1 cellular context compared by ENCODE assay signal in the genomic region with DNA sequence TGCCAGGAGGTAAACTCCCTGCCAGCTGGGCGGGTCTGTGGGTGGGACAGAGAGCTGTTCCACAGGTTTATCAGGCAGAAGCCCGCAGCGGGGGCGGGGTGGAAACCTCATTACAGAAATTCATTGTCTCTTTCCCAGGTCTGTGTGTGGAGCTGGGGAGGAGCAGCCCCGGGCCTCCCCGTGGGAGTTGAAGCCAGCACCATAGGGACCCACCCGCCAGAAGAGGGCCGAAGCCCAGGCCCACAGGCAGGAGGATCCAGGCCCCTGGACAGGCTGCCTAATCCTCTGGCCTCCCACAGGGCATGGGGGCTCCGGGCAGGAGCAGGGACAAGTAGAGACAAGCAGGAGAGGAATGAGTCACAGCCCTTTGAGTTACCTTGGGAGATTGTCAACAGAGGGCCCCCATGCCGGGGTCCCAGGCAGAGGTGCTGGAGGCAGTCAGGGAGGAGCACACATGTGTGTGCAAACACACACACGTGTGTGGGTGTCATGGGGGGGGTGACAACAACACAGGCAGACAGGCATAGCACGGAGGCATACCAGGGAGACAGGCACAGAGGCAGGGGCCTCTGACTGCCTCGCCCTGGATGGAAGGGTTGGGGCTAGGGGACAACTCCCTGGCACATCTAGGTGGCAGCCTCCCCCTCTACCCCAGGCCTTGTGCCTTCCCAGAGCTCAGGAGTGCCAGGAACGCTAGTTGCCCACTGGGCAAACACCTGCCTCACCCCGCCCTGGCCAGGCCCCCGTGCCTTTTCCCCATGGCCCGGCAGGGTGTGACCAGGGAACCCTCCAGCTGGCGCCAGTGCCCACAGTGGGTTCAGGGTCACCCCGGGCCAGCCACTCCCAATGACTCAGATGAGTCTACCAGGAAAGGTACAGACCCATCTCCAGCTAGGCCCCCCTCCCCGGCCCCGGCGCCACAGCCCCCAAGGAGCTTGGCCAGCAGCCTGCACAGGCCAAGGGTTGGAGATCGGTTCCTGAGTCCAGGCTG.
A peak's percentile ranks its signal among the peaks of the same experiment; 100 is the strongest.
TF ChIP-seq lines count a peak whose summit lies in the region.

No MANE protein-coding gene starts in this region.

TF ChIP-seq in HEK293, 187 proteins besides CTCF, POLR2A, EP300 and RAD21 (continued from another document and continues in another):
- TF ChIP-seq, protein P1, sequence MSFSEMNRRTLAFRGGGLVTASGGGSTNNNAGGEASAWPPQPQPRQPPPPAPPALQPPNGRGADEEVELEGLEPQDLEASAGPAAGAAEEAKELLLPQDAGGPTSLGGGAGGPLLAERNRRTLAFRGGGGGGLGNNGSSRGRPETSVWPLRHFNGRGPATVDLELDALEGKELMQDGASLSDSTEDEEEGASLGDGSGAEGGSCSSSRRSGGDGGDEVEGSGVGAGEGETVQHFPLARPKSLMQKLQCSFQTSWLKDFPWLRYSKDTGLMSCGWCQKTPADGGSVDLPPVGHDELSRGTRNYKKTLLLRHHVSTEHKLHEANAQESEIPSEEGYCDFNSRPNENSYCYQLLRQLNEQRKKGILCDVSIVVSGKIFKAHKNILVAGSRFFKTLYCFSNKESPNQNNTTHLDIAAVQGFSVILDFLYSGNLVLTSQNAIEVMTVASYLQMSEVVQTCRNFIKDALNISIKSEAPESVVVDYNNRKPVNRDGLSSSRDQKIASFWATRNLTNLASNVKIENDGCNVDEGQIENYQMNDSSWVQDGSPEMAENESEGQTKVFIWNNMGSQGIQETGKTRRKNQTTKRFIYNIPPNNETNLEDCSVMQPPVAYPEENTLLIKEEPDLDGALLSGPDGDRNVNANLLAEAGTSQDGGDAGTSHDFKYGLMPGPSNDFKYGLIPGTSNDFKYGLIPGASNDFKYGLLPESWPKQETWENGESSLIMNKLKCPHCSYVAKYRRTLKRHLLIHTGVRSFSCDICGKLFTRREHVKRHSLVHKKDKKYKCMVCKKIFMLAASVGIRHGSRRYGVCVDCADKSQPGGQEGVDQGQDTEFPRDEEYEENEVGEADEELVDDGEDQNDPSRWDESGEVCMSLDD (tag by site-specific recombination; IDR thresholded peaks at IDR 0.05) = no peak
- TF ChIP-seq ZNF518A (tag by site-specific recombination; conservative IDR thresholded peaks at IDR 0.05; ENCODE audit: low read depth) = no peak
- TF ChIP-seq ZBTB17 (tag by site-specific recombination; IDR thresholded peaks at IDR 0.05) = peak; percentile 61
- TF ChIP-seq, protein P2, sequence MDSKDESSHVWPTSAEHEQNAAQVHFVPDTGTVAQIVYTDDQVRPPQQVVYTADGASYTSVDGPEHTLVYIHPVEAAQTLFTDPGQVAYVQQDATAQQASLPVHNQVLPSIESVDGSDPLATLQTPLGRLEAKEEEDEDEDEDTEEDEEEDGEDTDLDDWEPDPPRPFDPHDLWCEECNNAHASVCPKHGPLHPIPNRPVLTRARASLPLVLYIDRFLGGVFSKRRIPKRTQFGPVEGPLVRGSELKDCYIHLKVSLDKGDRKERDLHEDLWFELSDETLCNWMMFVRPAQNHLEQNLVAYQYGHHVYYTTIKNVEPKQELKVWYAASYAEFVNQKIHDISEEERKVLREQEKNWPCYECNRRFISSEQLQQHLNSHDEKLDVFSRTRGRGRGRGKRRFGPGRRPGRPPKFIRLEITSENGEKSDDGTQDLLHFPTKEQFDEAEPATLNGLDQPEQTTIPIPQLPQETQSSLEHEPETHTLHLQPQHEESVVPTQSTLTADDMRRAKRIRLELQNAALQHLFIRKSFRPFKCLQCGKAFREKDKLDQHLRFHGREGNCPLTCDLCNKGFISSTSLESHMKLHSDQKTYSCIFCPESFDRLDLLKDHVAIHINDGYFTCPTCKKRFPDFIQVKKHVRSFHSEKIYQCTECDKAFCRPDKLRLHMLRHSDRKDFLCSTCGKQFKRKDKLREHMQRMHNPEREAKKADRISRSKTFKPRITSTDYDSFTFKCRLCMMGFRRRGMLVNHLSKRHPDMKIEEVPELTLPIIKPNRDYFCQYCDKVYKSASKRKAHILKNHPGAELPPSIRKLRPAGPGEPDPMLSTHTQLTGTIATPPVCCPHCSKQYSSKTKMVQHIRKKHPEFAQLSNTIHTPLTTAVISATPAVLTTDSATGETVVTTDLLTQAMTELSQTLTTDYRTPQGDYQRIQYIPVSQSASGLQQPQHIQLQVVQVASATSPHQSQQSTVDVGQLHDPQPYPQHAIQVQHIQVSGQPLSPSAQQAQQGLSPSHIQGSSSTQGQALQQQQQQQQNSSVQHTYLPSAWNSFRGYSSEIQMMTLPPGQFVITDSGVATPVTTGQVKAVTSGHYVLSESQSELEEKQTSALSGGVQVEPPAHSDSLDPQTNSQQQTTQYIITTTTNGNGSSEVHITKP (tag by site-specific recombination; IDR thresholded peaks at IDR 0.05) = peak; percentile 49; the same call in 1 of the 2 replicates
- TF ChIP-seq ZNF544 (tag by site-specific recombination; IDR thresholded peaks at IDR 0.05) = no peak
- TF ChIP-seq KLF17 (tag by site-specific recombination; IDR thresholded peaks at IDR 0.05) = peak; percentile 80; the same call in 1 of the 2 replicates
- no peak for TF ChIP-seq ZNF626 (tag by site-specific recombination; IDR thresholded peaks at IDR 0.05)
- no peak for TF ChIP-seq ZNF558 (tag by site-specific recombination; IDR thresholded peaks at IDR 0.05)
- TF ChIP-seq KLF7 (tag by site-specific recombination; IDR thresholded peaks at IDR 0.05; ENCODE audit: borderline replicate concordance) = no peak
- TF ChIP-seq YY1 (tag by site-specific recombination; IDR thresholded peaks at IDR 0.05) = no peak
- TF ChIP-seq RBAK (tag by site-specific recombination; IDR thresholded peaks at IDR 0.05) = no peak
- TF ChIP-seq, protein P3, sequence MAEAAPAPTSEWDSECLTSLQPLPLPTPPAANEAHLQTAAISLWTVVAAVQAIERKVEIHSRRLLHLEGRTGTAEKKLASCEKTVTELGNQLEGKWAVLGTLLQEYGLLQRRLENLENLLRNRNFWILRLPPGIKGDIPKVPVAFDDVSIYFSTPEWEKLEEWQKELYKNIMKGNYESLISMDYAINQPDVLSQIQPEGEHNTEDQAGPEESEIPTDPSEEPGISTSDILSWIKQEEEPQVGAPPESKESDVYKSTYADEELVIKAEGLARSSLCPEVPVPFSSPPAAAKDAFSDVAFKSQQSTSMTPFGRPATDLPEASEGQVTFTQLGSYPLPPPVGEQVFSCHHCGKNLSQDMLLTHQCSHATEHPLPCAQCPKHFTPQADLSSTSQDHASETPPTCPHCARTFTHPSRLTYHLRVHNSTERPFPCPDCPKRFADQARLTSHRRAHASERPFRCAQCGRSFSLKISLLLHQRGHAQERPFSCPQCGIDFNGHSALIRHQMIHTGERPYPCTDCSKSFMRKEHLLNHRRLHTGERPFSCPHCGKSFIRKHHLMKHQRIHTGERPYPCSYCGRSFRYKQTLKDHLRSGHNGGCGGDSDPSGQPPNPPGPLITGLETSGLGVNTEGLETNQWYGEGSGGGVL (tag by site-specific recombination; IDR thresholded peaks at IDR 0.05) = peak; percentile 42; the same call in 1 of the 2 replicates
- peak; percentile 83 for TF ChIP-seq ZFHX2 (tag by site-specific recombination; conservative IDR thresholded peaks at IDR 0.05)
- TF ChIP-seq ZNF776 (tag by site-specific recombination; IDR thresholded peaks at IDR 0.05; ENCODE audit: borderline replicate concordance) = no peak
- no peak for TF ChIP-seq ZNF704 (tag by site-specific recombination; IDR thresholded peaks at IDR 0.05)
- no peak for TF ChIP-seq MZF1 (tag by site-specific recombination; IDR thresholded peaks at IDR 0.05; ENCODE audit: borderline replicate concordance)
- no peak for TF ChIP-seq ZBTB1 (tag by site-specific recombination; IDR thresholded peaks at IDR 0.05)
- TF ChIP-seq ZNF621 (tag by site-specific recombination; IDR thresholded peaks at IDR 0.05) = no peak
- no peak for TF ChIP-seq ZNF266 (tag by site-specific recombination; IDR thresholded peaks at IDR 0.05; ENCODE audit: low read depth)
- no peak for TF ChIP-seq SP3 (tag by site-specific recombination; IDR thresholded peaks at IDR 0.05)
- TF ChIP-seq ZNF596 (tag by site-specific recombination; IDR thresholded peaks at IDR 0.05) = no peak
- TF ChIP-seq ZNF837 (tag by site-specific recombination; IDR thresholded peaks at IDR 0.05) = no peak
- no peak for TF ChIP-seq ZNF555 (tag by site-specific recombination; conservative IDR thresholded peaks at IDR 0.05)
- no peak for TF ChIP-seq PRDM1 (tag by site-specific recombination; IDR thresholded peaks at IDR 0.05)
- TF ChIP-seq SP2 (tag by site-specific recombination; IDR thresholded peaks at IDR 0.05) = peak; percentile 50; the same call in 1 of the 2 replicates
- no peak for TF ChIP-seq ZSCAN5A (tag by site-specific recombination; IDR thresholded peaks at IDR 0.05)
- TF ChIP-seq ZNF391 (tag by site-specific recombination; IDR thresholded peaks at IDR 0.05; ENCODE audit: borderline replicate concordance, low read depth) = no peak
- no peak for TF ChIP-seq MYNN (tag by site-specific recombination; IDR thresholded peaks at IDR 0.05; ENCODE audit: borderline replicate concordance)
- TF ChIP-seq ZNF202 (tag by site-specific recombination; IDR thresholded peaks at IDR 0.05; ENCODE audit: borderline replicate concordance) = no peak
- TF ChIP-seq ZNF449 (tag by site-specific recombination; IDR thresholded peaks at IDR 0.05) = no peak
- peak; percentile 26; the same call in 1 of the 2 replicates for TF ChIP-seq BCL11A (tag by site-specific recombination; IDR thresholded peaks at IDR 0.05; ENCODE audit: low read depth)
- TF ChIP-seq ZNF624 (tag by site-specific recombination; IDR thresholded peaks at IDR 0.05) = no peak
- TF ChIP-seq MEIS1 (CRISPR knock-in tag; IDR thresholded peaks at IDR 0.05; ENCODE audit: borderline replicate concordance) = no peak
